10 cellular contexts compared by ENCODE assay signal in the genomic region with DNA sequence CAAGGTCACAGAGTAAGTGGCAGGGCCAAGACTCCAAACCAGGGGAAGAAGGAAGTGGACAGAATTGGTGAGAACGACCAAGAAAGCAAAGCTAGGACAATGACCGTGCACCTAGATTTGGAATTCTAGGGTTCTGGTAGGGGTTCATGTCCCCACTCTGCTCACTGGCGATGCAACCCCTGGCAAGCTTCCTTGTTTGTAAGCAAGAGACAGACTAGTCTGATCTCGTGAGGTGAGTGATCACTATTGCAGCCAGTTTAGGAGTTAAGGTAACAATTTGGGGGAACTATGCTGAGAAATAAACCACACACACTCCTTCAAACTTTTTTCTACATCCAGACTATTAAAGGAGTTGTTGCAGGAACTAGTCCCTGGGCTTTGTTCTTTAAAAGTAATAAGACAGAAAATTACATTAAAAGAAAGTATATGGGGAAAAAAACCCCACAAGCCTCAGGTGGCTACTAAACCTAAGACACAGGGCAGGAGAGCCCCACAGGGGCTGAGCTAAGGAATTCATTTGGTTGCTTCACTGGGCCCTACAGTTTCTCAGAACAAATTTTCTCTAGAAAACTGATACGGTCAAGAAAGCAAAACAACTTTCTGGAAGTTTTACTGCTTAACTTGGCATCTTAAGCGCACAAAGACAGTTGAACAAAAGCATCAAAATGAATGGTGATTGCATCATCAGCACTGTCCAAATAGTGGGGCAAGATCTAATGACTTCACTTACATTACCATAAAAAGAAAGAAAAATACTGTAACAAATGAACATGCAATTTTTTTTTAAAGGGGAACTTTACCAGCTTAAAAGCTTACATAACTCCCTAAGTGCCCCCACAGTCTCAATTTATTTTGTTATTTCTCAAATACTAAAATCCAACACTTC. TPM values are rescaled to one million over a fixed set of nuclear protein-coding genes. Genes with fewer than 3 reads are reported as not detected.
A peak's percentile ranks its signal among the peaks of the same experiment; 100 is the strongest.
DNase-seq lines count a peak whose midpoint lies in the region; ATAC-seq and TF ChIP-seq lines count a peak whose summit lies in the region.
"Had no signal": no experiment of that assay in that cellular context is flagged by ENCODE, and none has a peak within 500 bp of the region (broad histone marks: within the 10 kb centered on the region; RNA-seq: fewer than 3 reads in every experiment).

No MANE protein-coding gene starts in this region.

- H3K27ac Mint-ChIP-seq in T-helper 2 cell treated with Interferon-gamma antibody and Interleukin-4, amounts not matched to agents 5 μg/mL and 100 μg/mL, for 36 hours, result peak overlapping the region; percentile 45
- peak overlapping the region; percentile 64 for H3K27ac Mint-ChIP-seq in activated CD4-positive, alpha-beta memory T cell treated with anti-CD3 and anti-CD28 coated beads for 36 hours
- peak overlapping the region; percentile 87 for H3K27ac Mint-ChIP-seq in stimulated activated effector memory CD8-positive, alpha-beta T cell treated with anti-CD3 and anti-CD28 coated beads, Interleukin-12 subunit alpha, Interleukin-12 subunit beta, amount 100 ng/mL, for 72 hours
- H3K27ac Mint-ChIP-seq in type B pancreatic cell, result no peak overlapping the region

- DNase-seq in T-helper 2 cell treated with Interferon-gamma antibody and Interleukin-4, amounts not matched to agents 5 μg/mL and 100 μg/mL, for 36 hours (ENCODE audit: low spot score), result no peak
- no peak for DNase-seq in T-helper 2 cell
- no peak for DNase-seq in activated CD4-positive, alpha-beta memory T cell treated with anti-CD3 and anti-CD28 coated beads for 36 hours
- DNase-seq in fibroblast of villous mesenchyme (ENCODE audit: low read depth), result peak; percentile 76
- no peak for DNase-seq in stimulated activated effector memory CD8-positive, alpha-beta T cell treated with anti-CD3 and anti-CD28 coated beads, Interleukin-12 subunit alpha, Interleukin-12 subunit beta, amount 100 ng/mL, for 72 hours (ENCODE audit: low spot score in 2 of 2)
- no peak for DNase-seq in NCI-H1092 (lab: John Stamatoyannopoulos, UW)
- DNase-seq in type B pancreatic cell (ENCODE audit: extremely low spot score, unreplicated experiment), result no peak
- DNase-seq: NCI-H146, T-helper 9 cell had no signal

- ATAC-seq in stimulated activated effector memory CD8-positive, alpha-beta T cell treated with anti-CD3 and anti-CD28 coated beads, Interleukin-12 subunit alpha, Interleukin-12 subunit beta, amount 100 ng/mL, for 72 hours, result no peak
- ATAC-seq in activated CD4-positive, CD25-positive, alpha-beta regulatory T cell treated with anti-CD3 and anti-CD28 coated beads, Interleukin-2, amount 50 U/mL, for 24 hours, result no peak

- POLR2A ChIA-PET in activated CD4-positive, alpha-beta memory T cell treated with anti-CD3 and anti-CD28 coated beads for 36 hours (lab: Charles Lee), result interaction anchor here (0.7 kb wide), 1 partner anchor 17 kb away, joined by 3 read pairs; no protein-coding TSS in a partner anchor

- intact Hi-C loops in activated CD4-positive, alpha-beta memory T cell treated with anti-CD3 and anti-CD28 coated beads for 36 hours (cut with micrococcal nuclease), result no loop called here

- no peak overlapping the region for H3K4me3 ChIP-seq in fibroblast of villous mesenchyme (ENCODE audit: low read depth, low read length)

- peaks cover 71% of the 10 kb centered on the region for H3K4me1 Mint-ChIP-seq in T-helper 2 cell treated with Interferon-gamma antibody and Interleukin-4, amounts not matched to agents 5 μg/mL and 100 μg/mL, for 36 hours (ENCODE audit: low read depth)
- H3K4me1 Mint-ChIP-seq in activated CD4-positive, alpha-beta memory T cell treated with anti-CD3 and anti-CD28 coated beads for 36 hours (ENCODE audit: low read depth), result peaks cover 81% of the 10 kb centered on the region
- peaks cover 60% of the 10 kb centered on the region for H3K4me1 Mint-ChIP-seq in stimulated activated effector memory CD8-positive, alpha-beta T cell treated with anti-CD3 and anti-CD28 coated beads, Interleukin-12 subunit alpha, Interleukin-12 subunit beta, amount 100 ng/mL, for 72 hours
- peaks cover 10% of the 10 kb centered on the region for H3K4me1 Mint-ChIP-seq in type B pancreatic cell (ENCODE audit: unreplicated experiment)

- TF ChIP-seq CTCF in fibroblast of villous mesenchyme (IDR thresholded peaks at IDR 0.05; ENCODE audit: insufficient read depth, low read depth, low read length) (no peak), type B pancreatic cell (conservative IDR thresholded peaks at IDR 0.05) (no peak)

- H3K4me3 Mint-ChIP-seq in T-helper 2 cell treated with Interferon-gamma antibody and Interleukin-4, amounts not matched to agents 5 μg/mL and 100 μg/mL, for 36 hours, result no peak overlapping the region
- H3K4me3 Mint-ChIP-seq in activated CD4-positive, alpha-beta memory T cell treated with anti-CD3 and anti-CD28 coated beads for 36 hours, result no peak overlapping the region
- H3K4me3 Mint-ChIP-seq in stimulated activated effector memory CD8-positive, alpha-beta T cell treated with anti-CD3 and anti-CD28 coated beads, Interleukin-12 subunit alpha, Interleukin-12 subunit beta, amount 100 ng/mL, for 72 hours, result no peak overlapping the region
- H3K4me3 Mint-ChIP-seq in type B pancreatic cell, result no peak overlapping the region

- H3K36me3 Mint-ChIP-seq in T-helper 2 cell treated with Interferon-gamma antibody and Interleukin-4, amounts not matched to agents 5 μg/mL and 100 μg/mL, for 36 hours (ENCODE audit: low read depth), result peaks cover 71% of the 10 kb centered on the region
- peaks cover 44% of the 10 kb centered on the region for H3K36me3 Mint-ChIP-seq in activated CD4-positive, alpha-beta memory T cell treated with anti-CD3 and anti-CD28 coated beads for 36 hours
- H3K36me3 Mint-ChIP-seq in stimulated activated effector memory CD8-positive, alpha-beta T cell treated with anti-CD3 and anti-CD28 coated beads, Interleukin-12 subunit alpha, Interleukin-12 subunit beta, amount 100 ng/mL, for 72 hours, result peaks cover 100% of the 10 kb centered on the region
- H3K36me3 Mint-ChIP-seq in type B pancreatic cell, result peaks cover 35% of the 10 kb centered on the region

- H3K27me3 Mint-ChIP-seq in T-helper 2 cell treated with Interferon-gamma antibody and Interleukin-4, amounts not matched to agents 5 μg/mL and 100 μg/mL, for 36 hours (ENCODE audit: low read depth), result no peaks in the 10 kb centered on the region
- no peaks in the 10 kb centered on the region for H3K27me3 Mint-ChIP-seq in activated CD4-positive, alpha-beta memory T cell treated with anti-CD3 and anti-CD28 coated beads for 36 hours
- no peaks in the 10 kb centered on the region for H3K27me3 Mint-ChIP-seq in type B pancreatic cell

- no peaks in the 10 kb centered on the region for H3K9me3 Mint-ChIP-seq in T-helper 2 cell treated with Interferon-gamma antibody and Interleukin-4, amounts not matched to agents 5 μg/mL and 100 μg/mL, for 36 hours
- no peaks in the 10 kb centered on the region for H3K9me3 Mint-ChIP-seq in activated CD4-positive, alpha-beta memory T cell treated with anti-CD3 and anti-CD28 coated beads for 36 hours
- H3K9me3 Mint-ChIP-seq in stimulated activated effector memory CD8-positive, alpha-beta T cell treated with anti-CD3 and anti-CD28 coated beads, Interleukin-12 subunit alpha, Interleukin-12 subunit beta, amount 100 ng/mL, for 72 hours, result no peaks in the 10 kb centered on the region
- no peaks in the 10 kb centered on the region for H3K9me3 Mint-ChIP-seq in type B pancreatic cell

- CTCF ChIA-PET in activated CD4-positive, alpha-beta memory T cell treated with anti-CD3 and anti-CD28 coated beads for 36 hours (lab: Charles Lee), result interaction anchor here (1.0 to 2.0 kb wide), 3 partner anchors 10 to 94 kb away, joined by 3 to 6 read pairs (median 3); no protein-coding TSS in a partner anchor

RNA-seq across cellular contexts. Expression of a gene that starts 47.8 kb away (rescaled TPM):
- total RNA-seq in activated CD4-positive, alpha-beta memory T cell treated with anti-CD3 and anti-CD28 coated beads for 36 hours, result 100 to 1,000 TPM; 201 to 214 TPM
- 105 and 111 TPM in 2 replicates for total RNA-seq in fibroblast of villous mesenchyme
- 111 and 118 TPM in 2 replicates for total RNA-seq in type B pancreatic cell (ENCODE audit: low replicate concordance)
